In genomic region chr2:42172566-42172965, GRCh38 we compare ENCODE assay signal across 17 cellular contexts. TPM values are rescaled to one million over a fixed set of nuclear protein-coding genes. Genes with fewer than 3 reads are reported as not detected.
DNase-seq lines count a peak whose midpoint lies in the region; ATAC-seq and TF ChIP-seq lines count a peak whose summit lies in the region.
"Had no signal": no experiment of that assay in that cellular context is flagged by ENCODE, and none has a peak within 500 bp of the region (broad histone marks: within the 10 kb centered on the region; RNA-seq: fewer than 3 reads in every experiment).

No MANE protein-coding gene starts in this region.

- no peak for DNase-seq in activated CD4-positive, alpha-beta memory T cell treated with anti-CD3 and anti-CD28 coated beads for 36 hours
- DNase-seq in activated CD4-positive, alpha-beta memory T cell treated with anti-CD3 and anti-CD28 coated beads, Interleukin-2, amount 10 ng/mL, durations not matched to agents 7 days and 5 days = no peak
- DNase-seq in OCI-LY7 (ENCODE audit: low spot score) (no peak), endodermal cell (no peak), stomach (no peak), NCI-H510A (lab: John Stamatoyannopoulos, UW) (no peak)
- DNase-seq in activated CD8-positive, alpha-beta T cell treated with anti-CD3 and anti-CD28 coated beads, Interleukin-2, amount 10 ng/mL, durations not matched to agents 7 days and 5 days = no peak
- DNase-seq: ACHN, cerebellar nuclear complex, HCEC 1CT, lower lobe of right lung, NCI-H2029, SJCRH30 had no signal

- no peaks in the 10 kb centered on the region for H3K9me3 ChIP-seq in OCI-LY7 (ENCODE audit: low read length)
- H3K9me3 ChIP-seq in endodermal cell (ENCODE audit: control insufficient read depth, low read length) = no peaks in the 10 kb centered on the region
- H3K9me3 ChIP-seq in stomach = no peaks in the 10 kb centered on the region
- H3K9me3 ChIP-seq: gastroesophageal sphincter, lower lobe of right lung, SJCRH30 had no signal

- no peaks in the 10 kb centered on the region for H3K9me3 Mint-ChIP-seq in activated CD4-positive, alpha-beta memory T cell treated with anti-CD3 and anti-CD28 coated beads for 36 hours
- H3K9me3 Mint-ChIP-seq in activated CD4-positive, alpha-beta memory T cell treated with anti-CD3 and anti-CD28 coated beads, Interleukin-2, amount 10 ng/mL, durations not matched to agents 7 days and 5 days = no peaks in the 10 kb centered on the region
- H3K9me3 Mint-ChIP-seq in endodermal cell = no peaks in the 10 kb centered on the region
- H3K9me3 Mint-ChIP-seq in activated CD8-positive, alpha-beta T cell treated with anti-CD3 and anti-CD28 coated beads, Interleukin-2, amount 10 ng/mL, durations not matched to agents 7 days and 5 days (ENCODE audit: insufficient read depth) = no peaks in the 10 kb centered on the region
- H3K9me3 Mint-ChIP-seq: natural killer cell treated with Interleukin-12 subunit alpha and Interleukin-12 subunit beta and Interleukin-15 and Interleukin-18, amount 100 ng/mL, for 72 hours; stimulated activated naive CD8-positive, alpha-beta T cell treated with anti-CD3 and anti-CD28 coated beads, Interleukin-15, Interleukin-2, amounts not matched to agents 100 ng/mL and 50 ng/mL, for 24 hours had no signal

- H3K27ac ChIP-seq in OCI-LY7 (ENCODE audit: low read depth, low read length, poor library complexity, severe bottlenecking) (no peak overlapping the region), endodermal cell (ENCODE audit: low read depth, low read length) (no peak overlapping the region), stomach (peak overlapping the region in 3 of 5 donors; percentile 89 to 95 (median 90))
- H3K27ac ChIP-seq: lower lobe of right lung, SJCRH30 had no signal

- no peak for TF ChIP-seq CTCF in OCI-LY7 (conservative IDR thresholded peaks at IDR 0.05; ENCODE audit: low read length)
- TF ChIP-seq CTCF in endodermal cell (conservative IDR thresholded peaks at IDR 0.05) = no peak
- no peak for TF ChIP-seq CTCF in stomach (IDR thresholded peaks at IDR 0.05)

- TF ChIP-seq POLR2A in stomach (IDR thresholded peaks at IDR 0.05) = no peak

- intact Hi-C loops in activated CD4-positive, alpha-beta memory T cell treated with anti-CD3 and anti-CD28 coated beads for 36 hours (cut with micrococcal nuclease) = no loop called here
- intact Hi-C loops in OCI-LY7 (cut with micrococcal nuclease; ENCODE audit: unreplicated experiment) (no loop called here), stomach (cut with DNase I; ENCODE audit: low total_unique reads) (no loop called here)

- H3K4me1 Mint-ChIP-seq in activated CD4-positive, alpha-beta memory T cell treated with anti-CD3 and anti-CD28 coated beads for 36 hours (ENCODE audit: low read depth) = peaks cover 36% of the 10 kb centered on the region
- H3K4me1 Mint-ChIP-seq in activated CD4-positive, alpha-beta memory T cell treated with anti-CD3 and anti-CD28 coated beads, Interleukin-2, amount 10 ng/mL, durations not matched to agents 7 days and 5 days = peaks cover 40% of the 10 kb centered on the region
- peaks cover 4% of the 10 kb centered on the region for H3K4me1 Mint-ChIP-seq in endodermal cell
- H3K4me1 Mint-ChIP-seq in activated CD8-positive, alpha-beta T cell treated with anti-CD3 and anti-CD28 coated beads, Interleukin-2, amount 10 ng/mL, durations not matched to agents 7 days and 5 days (ENCODE audit: low read depth) = peaks cover 36% of the 10 kb centered on the region

- H3K27me3 ChIP-seq in endodermal cell (ENCODE audit: control insufficient read depth, insufficient read depth, low read length, poor library complexity, severe bottlenecking) = no peaks in the 10 kb centered on the region
- H3K27me3 ChIP-seq in stomach = no peaks in the 10 kb centered on the region
- H3K27me3 ChIP-seq: gastroesophageal sphincter, SJCRH30 had no signal

- peaks cover 44% of the 10 kb centered on the region; the same call in 1 of the 2 replicates for H3K79me2 ChIP-seq in OCI-LY7 (ENCODE audit: insufficient read depth, low read depth, low read length)

- H3K27ac Mint-ChIP-seq in activated CD4-positive, alpha-beta memory T cell treated with anti-CD3 and anti-CD28 coated beads for 36 hours = no peak overlapping the region
- no peak overlapping the region for H3K27ac Mint-ChIP-seq in activated CD4-positive, alpha-beta memory T cell treated with anti-CD3 and anti-CD28 coated beads, Interleukin-2, amount 10 ng/mL, durations not matched to agents 7 days and 5 days
- H3K27ac Mint-ChIP-seq in endodermal cell = no peak overlapping the region
- no peak overlapping the region for H3K27ac Mint-ChIP-seq in activated CD8-positive, alpha-beta T cell treated with anti-CD3 and anti-CD28 coated beads, Interleukin-2, amount 10 ng/mL, durations not matched to agents 7 days and 5 days
- H3K27ac Mint-ChIP-seq: stimulated activated naive CD8-positive, alpha-beta T cell treated with anti-CD3 and anti-CD28 coated beads, Interleukin-15, Interleukin-2, amounts not matched to agents 100 ng/mL and 50 ng/mL, for 24 hours had no signal

- H3K4me3 ChIP-seq in OCI-LY7 (ENCODE audit: low read depth, low read length, poor library complexity, severe bottlenecking) (peak overlapping the region; percentile 82), endodermal cell (ENCODE audit: low read length) (peak overlapping the region; percentile 93), stomach (no peak overlapping the region)
- H3K4me3 ChIP-seq: gastroesophageal sphincter, SJCRH30 had no signal

- H3K4me3 Mint-ChIP-seq in activated CD4-positive, alpha-beta memory T cell treated with anti-CD3 and anti-CD28 coated beads for 36 hours = peak overlapping the region; percentile 59
- no peak overlapping the region for H3K4me3 Mint-ChIP-seq in activated CD4-positive, alpha-beta memory T cell treated with anti-CD3 and anti-CD28 coated beads, Interleukin-2, amount 10 ng/mL, durations not matched to agents 7 days and 5 days
- no peak overlapping the region for H3K4me3 Mint-ChIP-seq in endodermal cell
- no peak overlapping the region for H3K4me3 Mint-ChIP-seq in activated CD8-positive, alpha-beta T cell treated with anti-CD3 and anti-CD28 coated beads, Interleukin-2, amount 10 ng/mL, durations not matched to agents 7 days and 5 days
- H3K4me3 Mint-ChIP-seq: natural killer cell treated with Interleukin-12 subunit alpha and Interleukin-12 subunit beta and Interleukin-15 and Interleukin-18, amount 100 ng/mL, for 72 hours; stimulated activated naive CD8-positive, alpha-beta T cell treated with anti-CD3 and anti-CD28 coated beads, Interleukin-15, Interleukin-2, amounts not matched to agents 100 ng/mL and 50 ng/mL, for 24 hours had no signal

- WGBS in endodermal cell (ENCODE audit: insufficient coverage in 1 of 2, insufficient read length in 1 of 2), 2 experiments = 100% methylated on average over 1 of the region's 1 CpG; no CpG with 5 or more reads in 1 of the 2 experiments
- 14 to 47% (median 33%) methylated on average over 1 of the region's 1 CpG for WGBS in stomach, 5 donors

- H3K4me1 ChIP-seq in OCI-LY7 (ENCODE audit: insufficient read depth, low read length, poor library complexity, severe bottlenecking) = peaks cover 34% of the 10 kb centered on the region
- peaks cover 4% of the 10 kb centered on the region for H3K4me1 ChIP-seq in endodermal cell (ENCODE audit: control insufficient read depth, insufficient read depth, low read length)
- H3K4me1 ChIP-seq in stomach = peaks cover 19 to 50% (median 38%) of the 10 kb centered on the region in 4 donors

- H4K20me1 ChIP-seq in OCI-LY7 (ENCODE audit: insufficient read depth, low read length) = peaks cover 9% of the 10 kb centered on the region; the same call in 1 of the 2 replicates

- CTCF ChIA-PET in activated CD4-positive, alpha-beta memory T cell treated with anti-CD3 and anti-CD28 coated beads for 36 hours (lab: Charles Lee) = interaction anchor here (1.2 to 3.3 kb wide), 4 partner anchors 24 to 76 kb away, joined by 3 to 13 read pairs (median 10); no protein-coding TSS in a partner anchor
- CTCF ChIA-PET in activated CD4-positive, alpha-beta memory T cell treated with anti-CD3 and anti-CD28 coated beads, Interleukin-2, amount 10 ng/mL, durations not matched to agents 7 days and 5 days (lab: Charles Lee) = interaction anchor here (0.8 to 4.7 kb wide), 4 partner anchors 10 to 82 kb away, joined by 3 to 30 read pairs (median 5); no protein-coding TSS in a partner anchor
- CTCF ChIA-PET in OCI-LY7 (lab: Charles Lee; ENCODE audit: unreplicated experiment) = no interaction called here
- CTCF ChIA-PET in activated CD8-positive, alpha-beta T cell treated with anti-CD3 and anti-CD28 coated beads, Interleukin-2, amount 10 ng/mL, durations not matched to agents 7 days and 5 days (lab: Charles Lee) = interaction anchor here (1.5 to 4.7 kb wide), 7 partner anchors 24 to 81 kb away, joined by 4 to 48 read pairs (median 8); no protein-coding TSS in a partner anchor

- no peaks in the 10 kb centered on the region for H3K9me2 ChIP-seq in OCI-LY7 (ENCODE audit: insufficient read depth, low read length)

- H2AFZ ChIP-seq in OCI-LY7 (ENCODE audit: low read length) = no peak overlapping the region

- no peak for ATAC-seq in activated CD8-positive, alpha-beta T cell treated with anti-CD3 and anti-CD28 coated beads, Interleukin-2, amount 10 ng/mL, durations not matched to agents 7 days and 5 days
- ATAC-seq in HG03039 (IDR thresholded peaks at IDR 0.05; ENCODE audit: unreplicated experiment) = no peak
- ATAC-seq: gastroesophageal sphincter; lower lobe of right lung; natural killer cell treated with Interleukin-12 subunit alpha and Interleukin-12 subunit beta and Interleukin-15 and Interleukin-18, amount 100 ng/mL, for 72 hours had no signal

- no peaks in the 10 kb centered on the region for H3K27me3 Mint-ChIP-seq in activated CD4-positive, alpha-beta memory T cell treated with anti-CD3 and anti-CD28 coated beads for 36 hours
- no peaks in the 10 kb centered on the region for H3K27me3 Mint-ChIP-seq in activated CD4-positive, alpha-beta memory T cell treated with anti-CD3 and anti-CD28 coated beads, Interleukin-2, amount 10 ng/mL, durations not matched to agents 7 days and 5 days
- no peaks in the 10 kb centered on the region for H3K27me3 Mint-ChIP-seq in endodermal cell (ENCODE audit: insufficient read depth)
- no peaks in the 10 kb centered on the region for H3K27me3 Mint-ChIP-seq in activated CD8-positive, alpha-beta T cell treated with anti-CD3 and anti-CD28 coated beads, Interleukin-2, amount 10 ng/mL, durations not matched to agents 7 days and 5 days (ENCODE audit: low read depth)
- H3K27me3 Mint-ChIP-seq: natural killer cell treated with Interleukin-12 subunit alpha and Interleukin-12 subunit beta and Interleukin-15 and Interleukin-18, amount 100 ng/mL, for 72 hours; stimulated activated naive CD8-positive, alpha-beta T cell treated with anti-CD3 and anti-CD28 coated beads, Interleukin-15, Interleukin-2, amounts not matched to agents 100 ng/mL and 50 ng/mL, for 24 hours had no signal

- H3K4me2 ChIP-seq in OCI-LY7 (ENCODE audit: low read length) = peak overlapping the region; percentile 98

- no TSS peak for BruUV-seq in OCI-LY7 (replicated peaks; lab: Mats Ljungman, UMichigan)

- no peaks in the 10 kb centered on the region for H3K36me3 ChIP-seq in OCI-LY7 (ENCODE audit: insufficient read depth, low read length)
- H3K36me3 ChIP-seq in endodermal cell (ENCODE audit: control insufficient read depth, insufficient read depth, low read length) = no peaks in the 10 kb centered on the region
- no peaks in the 10 kb centered on the region for H3K36me3 ChIP-seq in stomach
- H3K36me3 ChIP-seq: gastroesophageal sphincter, lower lobe of right lung had no signal

- no peak for TF ChIP-seq EP300 in stomach (IDR thresholded peaks at IDR 0.05)

- no peak overlapping the region for H3K9ac ChIP-seq in endodermal cell (ENCODE audit: extremely low read depth, low read length, poor library complexity, severe bottlenecking)

- H3K36me3 Mint-ChIP-seq in activated CD4-positive, alpha-beta memory T cell treated with anti-CD3 and anti-CD28 coated beads for 36 hours = peaks cover 6% of the 10 kb centered on the region
- H3K36me3 Mint-ChIP-seq in activated CD4-positive, alpha-beta memory T cell treated with anti-CD3 and anti-CD28 coated beads, Interleukin-2, amount 10 ng/mL, durations not matched to agents 7 days and 5 days (ENCODE audit: low read depth) = peaks cover 23% of the 10 kb centered on the region
- peaks cover 4% of the 10 kb centered on the region for H3K36me3 Mint-ChIP-seq in endodermal cell (ENCODE audit: low read depth)
- peaks cover 20% of the 10 kb centered on the region for H3K36me3 Mint-ChIP-seq in activated CD8-positive, alpha-beta T cell treated with anti-CD3 and anti-CD28 coated beads, Interleukin-2, amount 10 ng/mL, durations not matched to agents 7 days and 5 days (ENCODE audit: low read depth)

- POLR2A ChIA-PET in activated CD4-positive, alpha-beta memory T cell treated with anti-CD3 and anti-CD28 coated beads for 36 hours (lab: Charles Lee) = no interaction called here
- POLR2A ChIA-PET in activated CD4-positive, alpha-beta memory T cell treated with anti-CD3 and anti-CD28 coated beads, Interleukin-2, amount 10 ng/mL, durations not matched to agents 7 days and 5 days (lab: Charles Lee) = interaction anchor here (1.6 to 8.9 kb wide), 8 partner anchors 10 to 66 kb away, joined by 4 to 109 read pairs (median 17); no protein-coding TSS in a partner anchor
- POLR2A ChIA-PET in OCI-LY7 (lab: Charles Lee) = interaction anchor here (0.6 to 3.0 kb wide), 6 partner anchors 8 to 67 kb away, joined by 3 to 19 read pairs (median 4); no protein-coding TSS in a partner anchor
- POLR2A ChIA-PET in activated CD8-positive, alpha-beta T cell treated with anti-CD3 and anti-CD28 coated beads, Interleukin-2, amount 10 ng/mL, durations not matched to agents 7 days and 5 days (lab: Charles Lee) = interaction anchor here (0.7 to 3.4 kb wide), 4 partner anchors 9 to 67 kb away, joined by 3 to 25 read pairs (median 8); no protein-coding TSS in a partner anchor

RNA-seq across cellular contexts. Expression of gene EML4, which starts 3.4 kb away (rescaled TPM):
- 10 to 100 TPM; 67.4 to 69.8 TPM for total RNA-seq in activated CD4-positive, alpha-beta memory T cell treated with anti-CD3 and anti-CD28 coated beads for 36 hours
- 100 to 1,000 TPM; 130 to 133 TPM for total RNA-seq in activated CD4-positive, alpha-beta memory T cell treated with anti-CD3 and anti-CD28 coated beads, Interleukin-2, amount 10 ng/mL, durations not matched to agents 7 days and 5 days
- total RNA-seq in OCI-LY7 (2014; rRNA removed; shearing (Covaris generic)) = 36.6 and 37.1 TPM in 2 replicates
- total RNA-seq in OCI-LY7 (2022) = 43.2 and 47.7 TPM in 2 replicates
- total RNA-seq in endodermal cell = 10 to 100 TPM; 84.6 to 90.9 TPM
- 63.3 TPM for polyA plus RNA-seq in endodermal cell (2013, experiment 1 of 2)
- 67.9 TPM for polyA plus RNA-seq in endodermal cell (2013, experiment 2 of 2)
- total RNA-seq in stomach = 100 to 1,000 TPM in 1 of 5 donors, 10 to 100 TPM in 4; 24.6 to 292 (median 65.3) TPM
- 10 to 100 TPM; 10.2 to 13.3 (median 10.5) TPM for polyA plus RNA-seq in stomach
- total RNA-seq in activated CD8-positive, alpha-beta T cell treated with anti-CD3 and anti-CD28 coated beads, Interleukin-2, amount 10 ng/mL, durations not matched to agents 7 days and 5 days = 10 to 100 TPM; 88.0 to 89.7 TPM

Comparison
In these comparisons a context has a peak if more than half of its experiments do, and no peak if none do; other contexts are left out.
1. H3K27ac ChIP-seq: peak in stomach (3 of 5); none in OCI-LY7 (single experiment) and endodermal cell (single experiment).
2. H3K4me3 ChIP-seq: peak in OCI-LY7 (single experiment) and endodermal cell (single experiment); none in stomach (0 of 4).